In genomic region chr3:11632564-11632963, GRCh38 we compare ENCODE assay signal across 1 cellular context.
TF ChIP-seq lines count a peak whose summit lies in the region.

No MANE protein-coding gene starts in this region.

TF ChIP-seq in WTC11, 78 proteins besides CTCF, POLR2A, EP300 and RAD21 (continued from another document):
- TF ChIP-seq ATF3 (CRISPR knock-in tag; conservative IDR thresholded peaks at IDR 0.05), result no peak
- TF ChIP-seq CDX4 (CRISPR knock-in tag; IDR thresholded peaks at IDR 0.05; ENCODE audit: borderline replicate concordance), result no peak
